Comparison of ENCODE assay signal across 9 cellular contexts in genomic region chr22:41425704-41426365, GRCh38. TPM values are rescaled to one million over a fixed set of nuclear protein-coding genes. Genes with fewer than 3 reads are reported as not detected.
DNase-seq lines count a peak whose midpoint lies in the region; ATAC-seq and TF ChIP-seq lines count a peak whose summit lies in the region.
"Had no signal": no experiment of that assay in that cellular context is flagged by ENCODE, and none has a peak within 500 bp of the region (broad histone marks: within the 10 kb centered on the region; RNA-seq: fewer than 3 reads in every experiment).

No MANE protein-coding gene starts in this region.

- H3K4me1 ChIP-seq in thyroid gland (peaks cover 14 to 25% of the 10 kb centered on the region in 2 donors), ascending aorta (no peaks in the 10 kb centered on the region)
- H3K4me1 ChIP-seq: BE2C had no signal

- peak; percentile 86 for ATAC-seq in activated naive CD8-positive, alpha-beta T cell treated with anti-CD3 and anti-CD28 coated beads, Interleukin-2, amount 50 U/mL, for 24 hours

- H3K9me3 Mint-ChIP-seq in activated naive CD8-positive, alpha-beta T cell treated with anti-CD3 and anti-CD28 coated beads, Interleukin-2, amount 50 U/mL, for 24 hours, result no peaks in the 10 kb centered on the region

- H3K9me3 ChIP-seq in thyroid gland (no peaks in the 10 kb centered on the region), ascending aorta (no peaks in the 10 kb centered on the region)
- H3K9me3 ChIP-seq: BE2C had no signal

- DNase-seq in stimulated activated CD4-positive, alpha-beta T cell treated with anti-CD3 and anti-CD28 coated beads, Interleukin-15, amount 100 ng/mL, for 24 hours, result peak; percentile 46
- no peak for DNase-seq in stimulated activated CD4-positive, alpha-beta T cell treated with anti-CD3 and anti-CD28 coated beads, Interleukin-12 subunit alpha, Interleukin-12 subunit beta, amount 100 ng/mL, for 4 hours
- no peak for DNase-seq in activated naive CD8-positive, alpha-beta T cell treated with anti-CD3 and anti-CD28 coated beads, Interleukin-2, amount 50 U/mL, for 24 hours
- DNase-seq in thyroid gland (peak; percentile 59 to 65), NK-92 (lab: John Stamatoyannopoulos, UW; ENCODE audit: unreplicated experiment) (no peak), ascending aorta (ENCODE audit: low spot score in 2 of 2) (no peak)
- DNase-seq: BE2C, KBM-7, NCI-H524 had no signal

- WGBS in thyroid gland, 2 donors, result 38 to 51% methylated on average over 8 of the region's 8 CpGs

- no peaks in the 10 kb centered on the region for H3K27me3 ChIP-seq in thyroid gland
- H3K27me3 ChIP-seq in ascending aorta, result no peaks in the 10 kb centered on the region
- H3K27me3 ChIP-seq: BE2C had no signal

- peaks cover 13% of the 10 kb centered on the region for H3K4me1 Mint-ChIP-seq in activated naive CD8-positive, alpha-beta T cell treated with anti-CD3 and anti-CD28 coated beads, Interleukin-2, amount 50 U/mL, for 24 hours

- intact Hi-C loops in thyroid gland (cut with DNase I), result no loop called here
- intact Hi-C loops in ascending aorta (cut with DNase I), result no loop called here

- no peak for TF ChIP-seq POLR2A in thyroid gland (IDR thresholded peaks at IDR 0.05)

- H3K4me3 ChIP-seq in thyroid gland (replicated peaks in 1 of 3) (no peak overlapping the region), ascending aorta (no peak overlapping the region)

- H3K4me3 Mint-ChIP-seq in activated naive CD8-positive, alpha-beta T cell treated with anti-CD3 and anti-CD28 coated beads, Interleukin-2, amount 50 U/mL, for 24 hours, result peak overlapping the region; percentile 8

- TF ChIP-seq CTCF in thyroid gland (IDR thresholded peaks at IDR 0.05) (no peak), ascending aorta (IDR thresholded peaks at IDR 0.05) (no peak)

- H3K36me3 Mint-ChIP-seq in activated naive CD8-positive, alpha-beta T cell treated with anti-CD3 and anti-CD28 coated beads, Interleukin-2, amount 50 U/mL, for 24 hours (ENCODE audit: low read depth), result peaks cover 6% of the 10 kb centered on the region

- H3K36me3 ChIP-seq in thyroid gland (peaks cover 0 to 2% of the 10 kb centered on the region in 2 donors), ascending aorta (peaks cover 17 to 44% of the 10 kb centered on the region in 2 donors)
- H3K36me3 ChIP-seq: BE2C had no signal

- no peaks in the 10 kb centered on the region for H3K27me3 Mint-ChIP-seq in activated naive CD8-positive, alpha-beta T cell treated with anti-CD3 and anti-CD28 coated beads, Interleukin-2, amount 50 U/mL, for 24 hours

- H3K27ac ChIP-seq in thyroid gland (peak overlapping the region; percentile 44 to 72 (median 68)), ascending aorta (no peak overlapping the region)

- H3K27ac Mint-ChIP-seq in activated naive CD8-positive, alpha-beta T cell treated with anti-CD3 and anti-CD28 coated beads, Interleukin-2, amount 50 U/mL, for 24 hours, result peak overlapping the region; percentile 63

RNA-seq across cellular contexts. Expression of gene TOB2, which starts 20.8 kb away (rescaled TPM):
- 100 to 1,000 TPM in 3 of 4 donors, 10 to 100 TPM in 1; 66.5 to 130 (median 115) TPM for total RNA-seq in thyroid gland
- total RNA-seq in ascending aorta, result 55.8 TPM

RNA-seq across cellular contexts. Expression of gene PHF5A, which starts 42.7 kb away (rescaled TPM):
- total RNA-seq in thyroid gland, result 10 to 100 TPM; 22.4 to 58.3 (median 39.4) TPM
- 4.8 TPM for total RNA-seq in ascending aorta

RNA-seq across cellular contexts. Expression of gene ACO2, which starts 43.1 kb away (rescaled TPM):
- total RNA-seq in thyroid gland (100 to 1,000 TPM in 3 of 4 donors, 10 to 100 TPM in 1; 81.3 to 205 (median 135) TPM), ascending aorta (81.1 TPM)

RNA-seq across cellular contexts. Expression of gene TEF, which starts 44.1 kb away (rescaled TPM):
- total RNA-seq in thyroid gland (10 to 100 TPM; 15.9 to 41.1 (median 22.9) TPM), ascending aorta (20.2 TPM)

Comparison
In these comparisons a context has a peak if more than half of its experiments do, and no peak if none do; other contexts are left out.
1. DNase-seq: peak in stimulated activated CD4-positive, alpha-beta T cell treated with anti-CD3 and anti-CD28 coated beads, Interleukin-15, amount 100 ng/mL, for 24 hours (single experiment) and thyroid gland (2 of 2); none in stimulated activated CD4-positive, alpha-beta T cell treated with anti-CD3 and anti-CD28 coated beads, Interleukin-12 subunit alpha, Interleukin-12 subunit beta, amount 100 ng/mL, for 4 hours (single experiment), activated naive CD8-positive, alpha-beta T cell treated with anti-CD3 and anti-CD28 coated beads, Interleukin-2, amount 50 U/mL, for 24 hours (single experiment), NK-92 (single experiment) and ascending aorta (0 of 2).
2. H3K27ac ChIP-seq: peak in thyroid gland (3 of 3); none in ascending aorta (0 of 2).